ENCODE assay signal across 14 cellular contexts in genomic region chr15:60297047-60297446, GRCh38.
"Had no signal": no experiment of that assay in that cellular context is flagged by ENCODE, and none has a peak within 500 bp of the region (broad histone marks: within the 10 kb centered on the region; RNA-seq: fewer than 3 reads in every experiment).

No MANE protein-coding gene starts in this region.

- H3K36me3 Mint-ChIP-seq: neural progenitor cell had no signal

- H3K9me3 ChIP-seq: colonic mucosa, thyroid gland, uterus had no signal

- H3K27ac ChIP-seq: colonic mucosa, neural progenitor cell, parathyroid adenoma, thyroid gland, uterus had no signal

- ATAC-seq: activated naive CD8-positive, alpha-beta T cell treated with anti-CD3 and anti-CD28 coated beads, Interleukin-2, amount 50 U/mL, for 24 hours had no signal

- H3K27me3 ChIP-seq: colonic mucosa, neural progenitor cell, thyroid gland, uterus had no signal

- DNase-seq: activated CD4-positive, alpha-beta T cell treated with anti-CD3 and anti-CD28 coated beads for 4 hours; activated naive CD4-positive, alpha-beta T cell treated with Interleukin-2 at 50 U/mL for 16 hours; activated naive CD8-positive, alpha-beta T cell treated with anti-CD3 and anti-CD28 coated beads, Interleukin-2, amount 50 U/mL, for 24 hours; caudate nucleus; colonic mucosa; effector CD4-positive, alpha-beta T cell; hypothalamus; retina; stimulated activated CD4-positive, alpha-beta T cell treated with anti-CD3 and anti-CD28 coated beads, Interleukin-15, amount 100 ng/mL, for 24 hours; thyroid gland; uterus had no signal

- H3K4me3 Mint-ChIP-seq: activated naive CD8-positive, alpha-beta T cell treated with anti-CD3 and anti-CD28 coated beads, Interleukin-2, amount 50 U/mL, for 24 hours; neural progenitor cell; T-helper 2 cell treated with Interferon-gamma antibody and Interleukin-4, amounts not matched to agents 5 μg/mL and 100 μg/mL, for 36 hours had no signal

- H3K27ac Mint-ChIP-seq: activated naive CD8-positive, alpha-beta T cell treated with anti-CD3 and anti-CD28 coated beads, Interleukin-2, amount 50 U/mL, for 24 hours; neural progenitor cell; T-helper 2 cell treated with Interferon-gamma antibody and Interleukin-4, amounts not matched to agents 5 μg/mL and 100 μg/mL, for 36 hours had no signal

- H3K4me1 Mint-ChIP-seq: activated naive CD8-positive, alpha-beta T cell treated with anti-CD3 and anti-CD28 coated beads, Interleukin-2, amount 50 U/mL, for 24 hours had no signal

- H3K4me3 ChIP-seq: colonic mucosa, neural progenitor cell, thyroid gland, uterus had no signal

- H3K36me3 ChIP-seq: colonic mucosa, neural progenitor cell, thyroid gland, uterus had no signal

- H3K27me3 Mint-ChIP-seq: activated naive CD8-positive, alpha-beta T cell treated with anti-CD3 and anti-CD28 coated beads, Interleukin-2, amount 50 U/mL, for 24 hours had no signal
